Comparison of ENCODE assay signal across 8 cellular contexts in the genomic region with DNA sequence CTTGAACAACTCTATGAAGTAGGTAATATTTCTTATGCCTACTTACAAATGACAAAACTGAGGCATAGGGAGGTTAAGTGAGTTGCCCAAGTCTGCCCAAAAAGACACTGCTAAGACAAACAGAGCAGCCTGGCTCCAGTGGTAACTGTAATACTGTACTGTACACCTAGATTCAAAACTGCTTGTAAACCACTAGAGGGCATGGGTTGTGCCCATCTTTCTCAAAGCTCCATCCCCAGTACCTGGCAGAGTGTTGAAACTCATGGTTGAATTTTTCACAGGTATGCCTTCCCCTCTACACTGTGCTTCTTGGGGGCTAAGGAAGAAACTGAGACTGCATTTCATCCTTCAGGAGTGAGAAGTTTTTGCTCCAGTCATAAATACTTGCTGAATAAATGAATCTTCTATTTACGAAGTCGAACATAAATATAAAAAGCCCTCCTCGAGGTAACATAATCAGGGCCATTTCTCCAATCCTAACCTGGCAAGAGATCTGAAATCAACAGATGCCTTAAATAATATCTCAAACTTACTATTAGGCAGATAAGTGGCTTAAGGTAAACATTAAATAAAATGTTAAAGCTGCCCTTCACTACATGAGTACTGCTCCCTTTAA. TPM values are rescaled to one million over a fixed set of nuclear protein-coding genes. Genes with fewer than 3 reads are reported as not detected.
A peak's percentile ranks its signal among the peaks of the same experiment; 100 is the strongest.
DNase-seq lines count a peak whose midpoint lies in the region; ATAC-seq lines count a peak whose summit lies in the region.

No MANE protein-coding gene starts in this region.

- H3K27me3 ChIP-seq in H7 (ENCODE audit: control insufficient read depth, insufficient read depth, low read length) = no peaks in the 10 kb centered on the region

- no peaks in the 10 kb centered on the region for H3K9me3 Mint-ChIP-seq in T-cell

- H3K4me1 Mint-ChIP-seq in T-cell = peaks cover 45 to 57% (median 50%) of the 10 kb centered on the region in 3 donors

- peaks cover 5% of the 10 kb centered on the region for H3K36me3 ChIP-seq in H7 (replicated peaks; ENCODE audit: control insufficient read depth, insufficient read depth, low read length)

- peak overlapping the region; percentile 4 to 92 for H3K27ac Mint-ChIP-seq in T-cell

- peak; percentile 52 to 67 (median 58) for ATAC-seq in T-cell (replicated peaks in 1 of 4)

- peak; percentile 12 for DNase-seq in DMS153 treated with DMSO at 0.1 percent for 48 hours (lab: John Stamatoyannopoulos, UW; ENCODE audit: unreplicated experiment)
- DNase-seq in H7 = peak; percentile 34
- peak; percentile 58 for DNase-seq in NCI-H1105 treated with DMSO at 0.1 percent for 48 hours (lab: John Stamatoyannopoulos, UW)
- peak in 23 of 34 experiments; percentile 2 to 37 (median 16) for DNase-seq in T-cell
- peak; percentile 46 for DNase-seq in central memory CD4-positive, alpha-beta T cell
- DNase-seq in kidney tubule cell (ENCODE audit: low spot score) = peak; percentile 77
- peak; percentile 36 for DNase-seq in stimulated activated CD8-positive, alpha-beta memory T cell treated with anti-CD3 and anti-CD28 coated beads, Interleukin-4, amount 100 ng/mL, for 48 hours
- DNase-seq in amniotic stem cell (lab: John Stamatoyannopoulos, UW) = no peak

- POLR2A ChIA-PET in T-cell (lab: Charles Lee) = interaction anchor here in 1 of 2 donors (0.7 kb wide), 1 partner anchor 424 kb away, joined by 6 read pairs; no protein-coding TSS in a partner anchor

- no peak overlapping the region for H3K4me3 ChIP-seq in H7 (ENCODE audit: insufficient read depth, low read depth, low read length)

- no peaks in the 10 kb centered on the region for H3K27me3 Mint-ChIP-seq in T-cell

- H3K4me3 Mint-ChIP-seq in T-cell = peak overlapping the region; percentile 89 to 95 (median 92)

- peaks cover 10% of the 10 kb centered on the region for H3K36me3 Mint-ChIP-seq in T-cell

- CTCF ChIA-PET in T-cell (lab: Charles Lee) = interaction anchor here in 1 of 2 donors (0.5 to 1.0 kb wide), 3 partner anchors 15 to 74 kb away, joined by 3 to 4 read pairs (median 3); no protein-coding TSS in a partner anchor

RNA-seq across cellular contexts. Expression of a gene that starts 2.0 kb away (rescaled TPM):
- total RNA-seq in H7 (2014; rRNA removed; shearing (Covaris generic)) = 76.7 and 85.8 TPM in 2 replicates
- total RNA-seq in T-cell = 10 to 100 TPM; 31.5 to 54.7 (median 44.4) TPM
